22 cellular contexts compared by ENCODE assay signal in the genomic region with DNA sequence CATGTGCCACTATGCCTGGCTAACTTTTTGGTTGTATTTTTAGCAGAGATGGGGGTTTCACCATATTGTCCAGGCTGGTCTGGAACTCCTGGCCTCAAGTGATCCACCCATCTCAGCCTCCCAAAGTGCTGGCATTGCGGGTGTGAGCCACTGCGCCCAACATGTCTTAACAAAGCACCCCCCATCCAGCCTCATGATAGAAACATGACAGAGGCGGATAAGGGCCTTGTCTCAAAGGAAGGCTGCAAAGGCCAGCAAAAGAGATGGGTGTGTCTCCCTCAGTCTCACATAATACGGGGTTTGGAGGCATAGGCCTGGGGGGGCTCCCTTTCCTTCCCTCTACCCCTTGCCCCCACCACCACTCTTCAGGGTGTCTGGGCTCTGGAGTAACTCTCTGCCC.
DNase-seq lines count a peak whose midpoint lies in the region; ATAC-seq and TF ChIP-seq lines count a peak whose summit lies in the region.
"Had no signal": no experiment of that assay in that cellular context is flagged by ENCODE, and none has a peak within 500 bp of the region (broad histone marks: within the 10 kb centered on the region; RNA-seq: fewer than 3 reads in every experiment).

No MANE protein-coding gene starts in this region.

- H3K36me3 ChIP-seq in left ventricle myocardium inferior (no peaks in the 10 kb centered on the region), KOPT-K1 (ENCODE audit: insufficient read depth, low read length) (no peaks in the 10 kb centered on the region), gastrocnemius medialis (no peaks in the 10 kb centered on the region), esophagus muscularis mucosa (no peaks in the 10 kb centered on the region)

- TF ChIP-seq EP300 in esophagus muscularis mucosa (IDR thresholded peaks at IDR 0.05): no peak

- TF ChIP-seq POLR2A in gastrocnemius medialis (IDR thresholded peaks at IDR 0.05) (no peak), esophagus muscularis mucosa (IDR thresholded peaks at IDR 0.05; ENCODE audit: low read depth) (no peak)

- intact Hi-C loops in left ventricle myocardium inferior (cut with micrococcal nuclease) (no loop called here), left cardiac atrium (cut with DNase I) (no loop called here), gastrocnemius medialis (cut with DNase I; ENCODE audit: low total_unique reads) (no loop called here), esophagus muscularis mucosa (cut with DNase I) (no loop called here)

- H3K27ac ChIP-seq in left ventricle myocardium inferior (replicated peaks): peak overlapping the region; percentile 95
- peak overlapping the region; percentile 63 for H3K27ac ChIP-seq in KOPT-K1 (ENCODE audit: low read depth, low read length, poor library complexity, severe bottlenecking)
- H3K27ac ChIP-seq in gastrocnemius medialis: peak overlapping the region; percentile 88 to 98 (median 94)
- no peak overlapping the region for H3K27ac ChIP-seq in esophagus muscularis mucosa (replicated peaks in 1 of 4)
- H3K27ac ChIP-seq: KMS-11 had no signal

- H3K4me1 ChIP-seq in left ventricle myocardium inferior: peaks cover 98% of the 10 kb centered on the region
- H3K4me1 ChIP-seq in gastrocnemius medialis: peaks cover 74 to 84% of the 10 kb centered on the region in 2 donors
- H3K4me1 ChIP-seq in esophagus muscularis mucosa: peaks cover 73 to 94% (median 86%) of the 10 kb centered on the region in 4 donors

- no peaks in the 10 kb centered on the region for H3K9me3 ChIP-seq in left ventricle myocardium inferior (replicated peaks)
- no peaks in the 10 kb centered on the region for H3K9me3 ChIP-seq in KOPT-K1 (ENCODE audit: insufficient read depth, low read length, poor library complexity, severe bottlenecking)
- H3K9me3 ChIP-seq in gastrocnemius medialis: no peaks in the 10 kb centered on the region
- H3K9me3 ChIP-seq in esophagus muscularis mucosa: no peaks in the 10 kb centered on the region
- H3K9me3 ChIP-seq: Caco-2 had no signal

- in situ Hi-C loops in gastrocnemius medialis (cut with MboI; ENCODE audit: low sequenced_read_pairs in 4 of 4): loop anchor here in 1 of 4 donors (10.0 kb wide), 1 partner anchor 83 kb away; no protein-coding TSS in a partner anchor

- H3K27me3 ChIP-seq in left ventricle myocardium inferior (ENCODE audit: low read depth) (no peaks in the 10 kb centered on the region), gastrocnemius medialis (no peaks in the 10 kb centered on the region), esophagus muscularis mucosa (no peaks in the 10 kb centered on the region)

- DNase-seq in left ventricle myocardium inferior: no peak
- DNase-seq in left cardiac atrium: no peak
- DNase-seq in epithelial cell of esophagus (ENCODE audit: low read depth): peak; percentile 52
- DNase-seq in gastrocnemius medialis: no peak
- no peak for DNase-seq in DMS53 treated with DMSO at 0.1 percent for 48 hours (lab: John Stamatoyannopoulos, UW; ENCODE audit: unreplicated experiment)
- no peak for DNase-seq in esophagus muscularis mucosa (ENCODE audit: extremely low spot score)
- DNase-seq in hippocampal formation (lab: John Stamatoyannopoulos, UW): no peak
- DNase-seq: Caco-2; CD4-positive, alpha-beta memory T cell; DMS 273 treated with DMSO at 0.1 percent for 48 hours; DND-41; HCEC 1CT; MV-4-11; NCI-H2029 treated with DMSO at 0.1 percent for 48 hours; NCI-H524 treated with DMSO at 0.1 percent for 48 hours; NCI-H82; SHP77 treated with DMSO at 0.1 percent for 48 hours had no signal

- WGBS in esophagus muscularis mucosa: 84% methylated on average over 4 of the region's 4 CpGs

- ATAC-seq in left cardiac atrium (no peak), gastrocnemius medialis (no peak)
- ATAC-seq: GM12878, GM23338, SK-N-SH treated with all-trans-retinoic acid at 6 μM for 48 hours had no signal

- no peak overlapping the region for H3K4me3 ChIP-seq in left ventricle myocardium inferior
- H3K4me3 ChIP-seq in epithelial cell of esophagus (ENCODE audit: low read length): no peak overlapping the region
- no peak overlapping the region for H3K4me3 ChIP-seq in gastrocnemius medialis
- H3K4me3 ChIP-seq in esophagus muscularis mucosa: no peak overlapping the region
- H3K4me3 ChIP-seq: GM12878, GM23338 had no signal

- TF ChIP-seq CTCF in left ventricle myocardium inferior (IDR thresholded peaks at IDR 0.05; ENCODE audit: borderline replicate concordance) (no peak), epithelial cell of esophagus (IDR thresholded peaks at IDR 0.05; ENCODE audit: insufficient read depth, low read depth, low read length, missing control alignments) (no peak), gastrocnemius medialis (IDR thresholded peaks at IDR 0.05 in 4 of 5, conservative IDR thresholded peaks at IDR 0.05 in 1 of 5) (no peak), esophagus muscularis mucosa (IDR thresholded peaks at IDR 0.05) (no peak)

Comparison
In these comparisons a context has a peak if more than half of its experiments do, and no peak if none do; other contexts are left out.
1. H3K27ac ChIP-seq: peak in left ventricle myocardium inferior (single experiment), KOPT-K1 (single experiment) and gastrocnemius medialis (4 of 4); none in esophagus muscularis mucosa (0 of 4).